Comparison of ENCODE assay signal across 13 cellular contexts in the genomic region with DNA sequence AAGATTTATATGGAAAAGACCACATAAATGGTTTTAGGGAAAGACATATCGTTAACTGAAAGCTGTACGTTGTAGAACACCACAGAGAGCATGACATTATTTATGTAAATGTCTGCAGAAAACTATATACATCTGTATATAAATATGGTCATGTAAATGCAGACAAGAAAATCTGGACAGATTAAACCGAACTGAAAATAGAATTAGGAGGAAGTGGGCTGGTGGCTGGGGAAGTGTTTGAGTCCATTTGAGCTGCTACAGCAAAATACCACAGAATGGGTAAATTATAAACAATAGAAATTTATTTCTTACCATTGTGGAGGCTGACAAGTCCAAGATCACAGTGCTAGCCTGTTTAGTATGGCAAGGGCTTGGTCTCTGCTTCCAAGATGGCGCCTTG.
"Had no signal": no experiment of that assay in that cellular context is flagged by ENCODE, and none has a peak within 500 bp of the region (broad histone marks: within the 10 kb centered on the region; RNA-seq: fewer than 3 reads in every experiment).

No MANE protein-coding gene starts in this region.

- H3K27me3 Mint-ChIP-seq: stimulated activated naive CD8-positive, alpha-beta T cell treated with anti-CD3 and anti-CD28 coated beads, Interleukin-15, amount 100 ng/mL, for 72 hours had no signal

- H3K27ac ChIP-seq: foreskin keratinocyte, thoracic aorta had no signal

- H3K4me3 ChIP-seq: heart left ventricle, thoracic aorta had no signal

- H3K27ac Mint-ChIP-seq: activated CD4-positive, alpha-beta T cell treated with anti-CD3 and anti-CD28 coated beads, Interleukin-2, amount 10 ng/mL, durations not matched to agents 24 days and 14 days; nephron progenitor cell; stimulated activated naive CD8-positive, alpha-beta T cell treated with anti-CD3 and anti-CD28 coated beads, Interleukin-15, amount 100 ng/mL, for 72 hours; WTC11 had no signal

- H3K27me3 ChIP-seq: heart left ventricle had no signal

- ATAC-seq: foreskin keratinocyte; heart left ventricle; left lobe of liver; stimulated activated naive CD8-positive, alpha-beta T cell treated with anti-CD3 and anti-CD28 coated beads, Interleukin-15, amount 100 ng/mL, for 72 hours; WTC11 had no signal

- H3K4me3 Mint-ChIP-seq: activated CD4-positive, alpha-beta T cell treated with anti-CD3 and anti-CD28 coated beads, Interleukin-2, amount 10 ng/mL, durations not matched to agents 24 days and 14 days; nephron progenitor cell; stimulated activated naive CD8-positive, alpha-beta T cell treated with anti-CD3 and anti-CD28 coated beads, Interleukin-15, amount 100 ng/mL, for 72 hours; WTC11 had no signal

- DNase-seq: activated CD4-positive, alpha-beta T cell treated with anti-CD3 and anti-CD28 coated beads, Interleukin-2, amount 10 ng/mL, durations not matched to agents 24 days and 14 days; activated CD8-positive, alpha-beta memory T cell treated with anti-CD3 and anti-CD28 coated beads for 24 hours; activated naive CD4-positive, alpha-beta T cell treated with Interleukin-2 at 50 U/mL for 16 hours; foreskin keratinocyte; heart left ventricle; mammary epithelial cell; nephron progenitor cell; stimulated activated CD4-positive, alpha-beta T cell treated with anti-CD3 and anti-CD28 coated beads, Interleukin-2, amount 100 ng/mL, for 48 hours; stimulated activated CD8-positive, alpha-beta memory T cell treated with anti-CD3 and anti-CD28 coated beads, Interleukin-4, amount 100 ng/mL, for 48 hours; stimulated activated naive CD8-positive, alpha-beta T cell treated with anti-CD3 and anti-CD28 coated beads, Interleukin-15, amount 100 ng/mL, for 72 hours had no signal

- H3K36me3 ChIP-seq: heart left ventricle, thoracic aorta had no signal

- H3K36me3 Mint-ChIP-seq: WTC11 had no signal

- H3K9me3 ChIP-seq: heart left ventricle, thoracic aorta had no signal
